In genomic region chr3:179729086-179729485, GRCh38 we compare ENCODE assay signal across 18 cellular contexts.
DNase-seq lines count a peak whose midpoint lies in the region; ATAC-seq and TF ChIP-seq lines count a peak whose summit lies in the region.
"Had no signal": no experiment of that assay in that cellular context is flagged by ENCODE, and none has a peak within 500 bp of the region (broad histone marks: within the 10 kb centered on the region; RNA-seq: fewer than 3 reads in every experiment).

No MANE protein-coding gene starts in this region.

- TF ChIP-seq EP300 in esophagus muscularis mucosa (IDR thresholded peaks at IDR 0.05): no peak

- no peak overlapping the region for H3K9ac ChIP-seq in skeletal muscle tissue (ENCODE audit: low read depth in 1 of 3, low read length in 3 of 3)
- H3K9ac ChIP-seq: BLaER1 treated with 17β-estradiol and CSF1 and Interleukin-3, amounts not matched to agents 10 nM and 100 nM had no signal

- TF ChIP-seq CTCF in esophagus muscularis mucosa (IDR thresholded peaks at IDR 0.05): no peak

- DNase-seq in D341Med (ENCODE audit: low spot score) (peak; percentile 66), NCI-H82 (lab: John Stamatoyannopoulos, UW) (peak; percentile 99), esophagus muscularis mucosa (ENCODE audit: extremely low spot score) (peak; percentile 21), globus pallidus (ENCODE audit: low spot score) (no peak)
- DNase-seq: 8988T; Calu3; CD8-positive, alpha-beta T cell; DMS79; GDM1; GOT3; H7; HFFc6 had no signal

- no peaks in the 10 kb centered on the region for H3K9me3 ChIP-seq in esophagus muscularis mucosa
- H3K9me3 ChIP-seq in skeletal muscle tissue (ENCODE audit: control insufficient read depth in 3 of 3, low read length in 3 of 3): no peaks in the 10 kb centered on the region

- H3K4me1 ChIP-seq in esophagus muscularis mucosa (peaks cover 0 to 7% (median 0%) of the 10 kb centered on the region in 4 donors), skeletal muscle tissue (ENCODE audit: control insufficient read depth in 3 of 3, insufficient read depth in 3 of 3, low read length in 3 of 3) (peaks cover 43 to 59% (median 55%) of the 10 kb centered on the region in 3 donors)

- WGBS in esophagus muscularis mucosa: 86% methylated on average over 3 of the region's 3 CpGs

- no peak for ATAC-seq in HG03139 (IDR thresholded peaks at IDR 0.05; ENCODE audit: unreplicated experiment)
- no peak for ATAC-seq in HG03469 (IDR thresholded peaks at IDR 0.05; ENCODE audit: unreplicated experiment)
- ATAC-seq: CD8-positive, alpha-beta T cell; HCT116; HepG2 had no signal

- no peak for TF ChIP-seq POLR2A in esophagus muscularis mucosa (IDR thresholded peaks at IDR 0.05; ENCODE audit: low read depth)

- H3K4me3 ChIP-seq in esophagus muscularis mucosa (no peak overlapping the region), skeletal muscle tissue (ENCODE audit: low read length in 3 of 3) (no peak overlapping the region)
- H3K4me3 ChIP-seq: BLaER1 treated with 17β-estradiol and CSF1 and Interleukin-3, amounts not matched to agents 10 nM and 100 nM had no signal

- intact Hi-C loops in esophagus muscularis mucosa (cut with DNase I): no loop called here

- peaks cover 0 to 42% (median 22%) of the 10 kb centered on the region in 4 donors for H3K36me3 ChIP-seq in esophagus muscularis mucosa
- H3K36me3 ChIP-seq in skeletal muscle tissue (ENCODE audit: control insufficient read depth in 3 of 3, insufficient read depth in 3 of 3, low read length in 3 of 3): peaks cover 0 to 9% (median 1%) of the 10 kb centered on the region in 3 donors

- H3K27me3 ChIP-seq in esophagus muscularis mucosa (no peaks in the 10 kb centered on the region), skeletal muscle tissue (ENCODE audit: control insufficient read depth in 3 of 3, insufficient read depth in 3 of 3, low read length in 3 of 3) (no peaks in the 10 kb centered on the region)
- H3K27me3 ChIP-seq: BLaER1 treated with 17β-estradiol and CSF1 and Interleukin-3, amounts not matched to agents 10 nM and 100 nM had no signal

- H3K27ac ChIP-seq in esophagus muscularis mucosa (replicated peaks in 1 of 4): no peak overlapping the region
- peak overlapping the region; percentile 90 for H3K27ac ChIP-seq in skeletal muscle tissue (ENCODE audit: low read depth, low read length)
- H3K27ac ChIP-seq: BLaER1 treated with 17β-estradiol and CSF1 and Interleukin-3, amounts not matched to agents 10 nM and 100 nM had no signal
